Comparison of ENCODE assay signal across 12 cellular contexts in genomic region chr15:60729850-60730458, GRCh38.
DNase-seq lines count a peak whose midpoint lies in the region; ATAC-seq and TF ChIP-seq lines count a peak whose summit lies in the region.
"Had no signal": no experiment of that assay in that cellular context is flagged by ENCODE, and none has a peak within 500 bp of the region (broad histone marks: within the 10 kb centered on the region; RNA-seq: fewer than 3 reads in every experiment).

No MANE protein-coding gene starts in this region.

- no peak for TF ChIP-seq CTCF in upper lobe of right lung (IDR thresholded peaks at IDR 0.05)

- H3K9me3 Mint-ChIP-seq in activated naive CD8-positive, alpha-beta T cell treated with anti-CD3 and anti-CD28 coated beads, Interleukin-2, amount 50 U/mL, for 24 hours = peaks cover 15% of the 10 kb centered on the region

- intact Hi-C loops in upper lobe of right lung (cut with DNase I) = no loop called here

- H3K27me3 Mint-ChIP-seq in activated naive CD8-positive, alpha-beta T cell treated with anti-CD3 and anti-CD28 coated beads, Interleukin-2, amount 50 U/mL, for 24 hours = no peaks in the 10 kb centered on the region

- ATAC-seq in GM18519 (IDR thresholded peaks at IDR 0.05; ENCODE audit: low FRiP score, unreplicated experiment) (peak; percentile 49), upper lobe of right lung (no peak), GM18861 (IDR thresholded peaks at IDR 0.05; ENCODE audit: unreplicated experiment) (no peak)
- peak; percentile 98 for ATAC-seq in activated naive CD8-positive, alpha-beta T cell treated with anti-CD3 and anti-CD28 coated beads, Interleukin-2, amount 50 U/mL, for 24 hours

- peak overlapping the region; percentile 45 for H3K27ac Mint-ChIP-seq in activated naive CD8-positive, alpha-beta T cell treated with anti-CD3 and anti-CD28 coated beads, Interleukin-2, amount 50 U/mL, for 24 hours

- peak overlapping the region; percentile 57 for H3K4me3 Mint-ChIP-seq in activated naive CD8-positive, alpha-beta T cell treated with anti-CD3 and anti-CD28 coated beads, Interleukin-2, amount 50 U/mL, for 24 hours

- DNase-seq in activated CD4-positive, alpha-beta T cell treated with anti-CD3 and anti-CD28 coated beads for 48 hours = peak; percentile 66
- DNase-seq in activated naive CD8-positive, alpha-beta T cell treated with anti-CD3 and anti-CD28 coated beads, Interleukin-2, amount 50 U/mL, for 24 hours = peak; percentile 43
- DNase-seq in stimulated activated CD4-positive, alpha-beta T cell treated with anti-CD3 and anti-CD28 coated beads, TNF-alpha, amount 100 ng/mL, for 48 hours (ENCODE audit: low read depth in 3 of 3) = peak; percentile 26 to 55 (median 34)
- no peak for DNase-seq in upper lobe of right lung
- DNase-seq in cerebellar cortex (ENCODE audit: low spot score) = no peak
- DNase-seq: mammary epithelial cell, NCI-H187, NCI-H526 treated with DMSO at 0.1 percent for 48 hours, WERI-Rb-1 had no signal

- no peaks in the 10 kb centered on the region for H3K36me3 ChIP-seq in upper lobe of right lung
- H3K36me3 ChIP-seq: BLaER1 treated with 17β-estradiol and CSF1 and Interleukin-3, amounts not matched to agents 10 nM and 100 nM; WERI-Rb-1 had no signal

- H3K9me3 ChIP-seq in upper lobe of right lung = peaks cover 8% of the 10 kb centered on the region

- peaks cover 12% of the 10 kb centered on the region for H3K36me3 Mint-ChIP-seq in activated naive CD8-positive, alpha-beta T cell treated with anti-CD3 and anti-CD28 coated beads, Interleukin-2, amount 50 U/mL, for 24 hours (ENCODE audit: low read depth)

- H3K4me3 ChIP-seq in upper lobe of right lung = no peak overlapping the region
- H3K4me3 ChIP-seq: BLaER1 treated with 17β-estradiol and CSF1 and Interleukin-3, amounts not matched to agents 10 nM and 100 nM had no signal

- H3K4me1 Mint-ChIP-seq in activated naive CD8-positive, alpha-beta T cell treated with anti-CD3 and anti-CD28 coated beads, Interleukin-2, amount 50 U/mL, for 24 hours = peaks cover 40% of the 10 kb centered on the region

- no peak overlapping the region for H3K27ac ChIP-seq in upper lobe of right lung
- H3K27ac ChIP-seq: BLaER1 treated with 17β-estradiol and CSF1 and Interleukin-3, amounts not matched to agents 10 nM and 100 nM; WERI-Rb-1 had no signal

- no peaks in the 10 kb centered on the region for H3K4me1 ChIP-seq in upper lobe of right lung
- H3K4me1 ChIP-seq: BLaER1 treated with 17β-estradiol and CSF1 and Interleukin-3, amounts not matched to agents 10 nM and 100 nM had no signal

- no peaks in the 10 kb centered on the region for H3K27me3 ChIP-seq in upper lobe of right lung
- H3K27me3 ChIP-seq: BLaER1 treated with 17β-estradiol and CSF1 and Interleukin-3, amounts not matched to agents 10 nM and 100 nM had no signal

Comparison
In these comparisons a context has a peak if more than half of its experiments do, and no peak if none do; other contexts are left out.
1. ATAC-seq: peak in GM18519 (single experiment) and activated naive CD8-positive, alpha-beta T cell treated with anti-CD3 and anti-CD28 coated beads, Interleukin-2, amount 50 U/mL, for 24 hours (single experiment); none in upper lobe of right lung (single experiment) and GM18861 (single experiment).
2. DNase-seq: peak in activated CD4-positive, alpha-beta T cell treated with anti-CD3 and anti-CD28 coated beads for 48 hours (single experiment), activated naive CD8-positive, alpha-beta T cell treated with anti-CD3 and anti-CD28 coated beads, Interleukin-2, amount 50 U/mL, for 24 hours (single experiment) and stimulated activated CD4-positive, alpha-beta T cell treated with anti-CD3 and anti-CD28 coated beads, TNF-alpha, amount 100 ng/mL, for 48 hours (3 of 3); none in upper lobe of right lung (single experiment) and cerebellar cortex (single experiment).